20 cellular contexts compared by ENCODE assay signal in the genomic region with DNA sequence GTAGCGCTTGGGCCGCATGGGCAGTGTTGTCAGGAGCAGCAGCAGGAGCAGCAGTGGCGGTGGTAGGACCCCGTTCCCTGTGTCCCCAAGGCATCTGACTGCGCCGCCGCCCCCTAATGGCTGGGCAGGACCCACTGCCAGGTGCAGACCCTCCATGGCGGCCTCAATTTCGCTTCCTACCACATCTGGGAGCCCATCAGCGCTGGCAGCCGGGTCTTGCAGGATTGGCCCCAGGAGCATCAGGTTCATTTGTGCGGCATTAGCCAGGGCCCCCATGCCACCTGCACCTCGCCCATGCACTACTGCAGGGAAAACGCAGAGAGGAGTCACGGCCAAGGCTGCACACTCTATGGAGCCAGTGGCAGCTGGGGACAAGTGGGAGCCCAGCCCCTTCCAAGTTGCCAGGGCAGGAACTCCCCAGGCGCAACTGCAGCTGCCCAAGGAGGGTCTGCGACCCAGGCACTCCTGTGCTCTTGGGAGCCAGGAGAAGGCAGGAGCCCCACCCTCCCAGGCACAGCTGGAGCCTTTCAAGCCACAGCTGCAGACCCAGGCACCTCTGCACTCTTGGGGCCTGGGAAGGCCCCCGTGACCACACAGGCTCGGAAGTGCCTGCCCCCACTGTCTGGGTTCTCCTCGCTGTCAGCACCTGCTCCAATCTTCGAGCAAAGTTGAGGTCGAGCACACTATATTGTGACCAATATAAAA.
"Had no signal": no experiment of that assay in that cellular context is flagged by ENCODE, and none has a peak within 500 bp of the region (broad histone marks: within the 10 kb centered on the region; RNA-seq: fewer than 3 reads in every experiment).

No MANE protein-coding gene starts in this region.

- DNase-seq: activated CD4-positive, alpha-beta memory T cell treated with anti-CD3 and anti-CD28 coated beads, Interleukin-2, amount 10 ng/mL, durations not matched to agents 7 days and 5 days; activated CD4-positive, alpha-beta T cell treated with anti-CD3 and anti-CD28 coated beads for 36 hours; activated naive CD4-positive, alpha-beta T cell treated with Interleukin-2 at 50 U/mL for 16 hours; activated naive CD8-positive, alpha-beta T cell treated with anti-CD3 and anti-CD28 coated beads, Interleukin-2, amount 10 ng/mL, durations not matched to agents 7 days and 5 days; activated T-cell treated with anti-CD3 and anti-CD28 coated beads, Interleukin-2, amount 50 U/mL, for 24 hours; body of pancreas; endodermal cell; foreskin keratinocyte; kidney glomerular epithelial cell; left ventricle myocardium superior; mesenchymal stem cell; naive thymus-derived CD4-positive, alpha-beta T cell; stimulated activated CD4-positive, alpha-beta T cell treated with anti-CD3 and anti-CD28 coated beads, Interleukin-2, amount 100 ng/mL, for 24 hours; stimulated activated naive CD8-positive, alpha-beta T cell treated with anti-CD3 and anti-CD28 coated beads, Interleukin-15, Interleukin-2, amounts not matched to agents 100 U/mL and 50 U/mL, for 24 hours; transverse colon had no signal

- H3K36me3 ChIP-seq: neural progenitor cell, ovary, transverse colon had no signal

- H3K4me3 ChIP-seq: body of pancreas, neural progenitor cell, ovary, transverse colon had no signal

- H3K9ac ChIP-seq: neural progenitor cell had no signal

- ATAC-seq: activated CD4-positive, alpha-beta T cell treated with anti-CD3 and anti-CD28 coated beads for 36 hours; body of pancreas; foreskin keratinocyte; left ventricle myocardium superior; naive thymus-derived CD4-positive, alpha-beta T cell; stimulated activated naive CD8-positive, alpha-beta T cell treated with anti-CD3 and anti-CD28 coated beads, Interleukin-15, Interleukin-2, amounts not matched to agents 100 U/mL and 50 U/mL, for 24 hours had no signal

- H3K27me3 Mint-ChIP-seq: activated CD4-positive, alpha-beta memory T cell treated with anti-CD3 and anti-CD28 coated beads, Interleukin-2, amount 10 ng/mL, durations not matched to agents 7 days and 5 days; activated CD4-positive, alpha-beta T cell treated with anti-CD3 and anti-CD28 coated beads for 36 hours; activated naive CD8-positive, alpha-beta T cell treated with anti-CD3 and anti-CD28 coated beads, Interleukin-2, amount 10 ng/mL, durations not matched to agents 7 days and 5 days; activated T-cell treated with anti-CD3 and anti-CD28 coated beads, Interleukin-2, amount 50 U/mL, for 24 hours; naive thymus-derived CD4-positive, alpha-beta T cell had no signal

- H3K4me1 ChIP-seq: body of pancreas, foreskin keratinocyte, neural progenitor cell, transverse colon had no signal

- H3K27ac ChIP-seq: body of pancreas, epithelial cell of prostate, foreskin keratinocyte, neural progenitor cell, ovary, transverse colon had no signal

- H3K27ac Mint-ChIP-seq: activated CD4-positive, alpha-beta memory T cell treated with anti-CD3 and anti-CD28 coated beads, Interleukin-2, amount 10 ng/mL, durations not matched to agents 7 days and 5 days; activated CD4-positive, alpha-beta T cell treated with anti-CD3 and anti-CD28 coated beads for 36 hours; activated naive CD8-positive, alpha-beta T cell treated with anti-CD3 and anti-CD28 coated beads, Interleukin-2, amount 10 ng/mL, durations not matched to agents 7 days and 5 days; activated T-cell treated with anti-CD3 and anti-CD28 coated beads, Interleukin-2, amount 50 U/mL, for 24 hours; activated T-helper 2 cell treated with anti-CD3 and anti-CD28 coated beads, Interferon-gamma antibody, Interleukin-2, Interleukin-4, amounts not matched to agents 10 μg/mL and 5 μg/mL and 100 μg/mL, durations not matched to agents 14 hours and 24 hours and 36 hours; endodermal cell; naive thymus-derived CD4-positive, alpha-beta T cell; neural progenitor cell; T-helper 2 cell treated with Interferon-gamma antibody and Interleukin-4, amounts not matched to agents 5 μg/mL and 100 μg/mL, for 36 hours had no signal

- H3K27me3 ChIP-seq: body of pancreas, foreskin keratinocyte, neural progenitor cell, ovary, transverse colon had no signal

- H3K4me1 Mint-ChIP-seq: activated CD4-positive, alpha-beta memory T cell treated with anti-CD3 and anti-CD28 coated beads, Interleukin-2, amount 10 ng/mL, durations not matched to agents 7 days and 5 days; activated CD4-positive, alpha-beta T cell treated with anti-CD3 and anti-CD28 coated beads for 36 hours; activated naive CD8-positive, alpha-beta T cell treated with anti-CD3 and anti-CD28 coated beads, Interleukin-2, amount 10 ng/mL, durations not matched to agents 7 days and 5 days; endodermal cell; naive thymus-derived CD4-positive, alpha-beta T cell; neural progenitor cell had no signal

- H2AFZ ChIP-seq: neural progenitor cell had no signal

- H3K9me3 ChIP-seq: body of pancreas, ovary, transverse colon had no signal

- H3K4me3 Mint-ChIP-seq: activated CD4-positive, alpha-beta memory T cell treated with anti-CD3 and anti-CD28 coated beads, Interleukin-2, amount 10 ng/mL, durations not matched to agents 7 days and 5 days; activated CD4-positive, alpha-beta T cell treated with anti-CD3 and anti-CD28 coated beads for 36 hours; activated naive CD8-positive, alpha-beta T cell treated with anti-CD3 and anti-CD28 coated beads, Interleukin-2, amount 10 ng/mL, durations not matched to agents 7 days and 5 days; activated T-cell treated with anti-CD3 and anti-CD28 coated beads, Interleukin-2, amount 50 U/mL, for 24 hours; endodermal cell; naive thymus-derived CD4-positive, alpha-beta T cell; neural progenitor cell; T-helper 2 cell treated with Interferon-gamma antibody and Interleukin-4, amounts not matched to agents 5 μg/mL and 100 μg/mL, for 36 hours had no signal

- H3K36me3 Mint-ChIP-seq: activated naive CD8-positive, alpha-beta T cell treated with anti-CD3 and anti-CD28 coated beads, Interleukin-2, amount 10 ng/mL, durations not matched to agents 7 days and 5 days; naive thymus-derived CD4-positive, alpha-beta T cell; neural progenitor cell had no signal

- H3K4me2 ChIP-seq: neural progenitor cell had no signal
